ENCODE assay signal across 8 cellular contexts in the genomic region with DNA sequence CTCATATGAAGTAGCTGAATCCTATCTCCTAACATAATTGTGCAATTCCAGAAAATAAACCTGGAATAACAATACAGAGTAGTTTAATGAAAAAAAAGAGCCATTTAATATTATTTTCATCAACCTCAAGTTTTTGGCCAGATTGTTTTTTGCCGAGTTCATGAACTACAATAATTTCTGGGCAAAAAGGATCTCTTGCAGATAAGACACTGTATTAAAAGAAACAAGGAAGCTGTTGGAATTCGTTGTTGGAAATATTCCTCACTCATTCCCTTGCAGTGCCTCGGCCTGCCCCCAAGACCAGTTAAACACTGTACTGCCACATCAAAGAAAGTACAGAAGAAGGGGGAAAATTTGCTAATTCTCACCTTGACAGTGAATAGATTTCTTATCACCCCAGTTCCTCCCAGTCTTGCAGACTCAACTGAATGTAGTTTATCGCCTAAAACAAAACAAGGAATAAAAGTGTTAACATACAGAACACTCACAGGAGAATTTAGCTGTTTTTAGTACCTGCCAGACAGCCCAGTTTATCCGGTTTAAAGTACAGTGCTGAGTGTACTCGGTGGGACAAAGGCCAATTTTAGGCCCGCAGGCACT. TPM values are rescaled to one million over a fixed set of nuclear protein-coding genes. Genes with fewer than 3 reads are reported as not detected.
DNase-seq lines count a peak whose midpoint lies in the region; ATAC-seq and TF ChIP-seq lines count a peak whose summit lies in the region.

No MANE protein-coding gene starts in this region.

- DNase-seq in cardiac muscle cell (ENCODE audit: low read depth in 1 of 2, low spot score in 1 of 2) (peak in 1 of 2 donors; percentile 40), left ventricle myocardium superior (no peak), astrocyte of the spinal cord (ENCODE audit: low read depth, low spot score) (no peak), lower lobe of right lung (no peak), upper lobe of right lung (no peak), NCI-H524 treated with DMSO at 0.1 percent for 48 hours (lab: John Stamatoyannopoulos, UW) (no peak), NCI-H2107 treated with DMSO at 0.1 percent for 48 hours (lab: John Stamatoyannopoulos, UW; ENCODE audit: unreplicated experiment) (no peak)

- peak overlapping the region; percentile 96 for H3K27ac ChIP-seq in cardiac muscle cell
- H3K27ac ChIP-seq in lower lobe of right lung, result peak overlapping the region; percentile 66
- peak overlapping the region; percentile 78 for H3K27ac ChIP-seq in upper lobe of right lung

- no peak for ATAC-seq in left ventricle myocardium superior
- ATAC-seq in lower lobe of right lung, result no peak
- no peak for ATAC-seq in upper lobe of right lung
- no peak for ATAC-seq in HG02588 (IDR thresholded peaks at IDR 0.05; ENCODE audit: unreplicated experiment)

- H3K4me3 ChIP-seq in cardiac muscle cell, result peak overlapping the region; percentile 71
- H3K4me3 ChIP-seq in astrocyte of the spinal cord (ENCODE audit: low read depth, low read length), result peak overlapping the region; percentile 96
- peak overlapping the region; percentile 74 for H3K4me3 ChIP-seq in lower lobe of right lung
- H3K4me3 ChIP-seq in upper lobe of right lung, result peak overlapping the region; percentile 87

- no peaks in the 10 kb centered on the region for H3K9me3 ChIP-seq in cardiac muscle cell (ENCODE audit: low read depth)
- no peaks in the 10 kb centered on the region for H3K9me3 ChIP-seq in lower lobe of right lung
- no peaks in the 10 kb centered on the region for H3K9me3 ChIP-seq in upper lobe of right lung

- intact Hi-C loops in left ventricle myocardium superior (cut with micrococcal nuclease), result no loop called here
- intact Hi-C loops in lower lobe of right lung (cut with DNase I), result no loop called here
- intact Hi-C loops in upper lobe of right lung (cut with DNase I), result no loop called here

- TF ChIP-seq CTCF in cardiac muscle cell (IDR thresholded peaks at IDR 0.05; ENCODE audit: low read depth, low read length) (no peak), astrocyte of the spinal cord (IDR thresholded peaks at IDR 0.05; ENCODE audit: low read depth, low read length) (no peak), lower lobe of right lung (IDR thresholded peaks at IDR 0.05) (no peak), upper lobe of right lung (IDR thresholded peaks at IDR 0.05) (no peak)

- H3K27me3 ChIP-seq in cardiac muscle cell (no peaks in the 10 kb centered on the region), lower lobe of right lung (ENCODE audit: low read depth) (no peaks in the 10 kb centered on the region), upper lobe of right lung (no peaks in the 10 kb centered on the region)

- H3K4me1 ChIP-seq in cardiac muscle cell (ENCODE audit: low read depth) (peaks cover 32% of the 10 kb centered on the region), lower lobe of right lung (peaks cover 54% of the 10 kb centered on the region), upper lobe of right lung (peaks cover 35% of the 10 kb centered on the region)

- in situ Hi-C loops in astrocyte of the spinal cord (cut with HindIII; ENCODE audit: low sequenced_read_pairs), result no loop called here

- H3K36me3 ChIP-seq in cardiac muscle cell (peaks cover 16% of the 10 kb centered on the region), lower lobe of right lung (peaks cover 44% of the 10 kb centered on the region), upper lobe of right lung (peaks cover 36% of the 10 kb centered on the region)

RNA-seq across cellular contexts. Expression of a gene that starts 1.3 kb away (rescaled TPM):
- total RNA-seq in cardiac muscle cell (85.4 and 138 TPM in 2 replicates), left ventricle myocardium superior (50.8 TPM), lower lobe of right lung (152 TPM), upper lobe of right lung (116 TPM)
- polyA plus RNA-seq in cardiac muscle cell, result 118 and 164 TPM in 2 replicates

RNA-seq across cellular contexts. Expression of a gene that starts 12.4 kb away (rescaled TPM):
- 15.3 and 24.3 TPM in 2 replicates for total RNA-seq in cardiac muscle cell
- polyA plus RNA-seq in cardiac muscle cell, result 7.3 and 7.5 TPM in 2 replicates
- 16.1 TPM for total RNA-seq in left ventricle myocardium superior
- total RNA-seq in lower lobe of right lung, result 27.8 TPM
- total RNA-seq in upper lobe of right lung, result 32.5 TPM
